Comparison of ENCODE assay signal across 24 cellular contexts in the genomic region with DNA sequence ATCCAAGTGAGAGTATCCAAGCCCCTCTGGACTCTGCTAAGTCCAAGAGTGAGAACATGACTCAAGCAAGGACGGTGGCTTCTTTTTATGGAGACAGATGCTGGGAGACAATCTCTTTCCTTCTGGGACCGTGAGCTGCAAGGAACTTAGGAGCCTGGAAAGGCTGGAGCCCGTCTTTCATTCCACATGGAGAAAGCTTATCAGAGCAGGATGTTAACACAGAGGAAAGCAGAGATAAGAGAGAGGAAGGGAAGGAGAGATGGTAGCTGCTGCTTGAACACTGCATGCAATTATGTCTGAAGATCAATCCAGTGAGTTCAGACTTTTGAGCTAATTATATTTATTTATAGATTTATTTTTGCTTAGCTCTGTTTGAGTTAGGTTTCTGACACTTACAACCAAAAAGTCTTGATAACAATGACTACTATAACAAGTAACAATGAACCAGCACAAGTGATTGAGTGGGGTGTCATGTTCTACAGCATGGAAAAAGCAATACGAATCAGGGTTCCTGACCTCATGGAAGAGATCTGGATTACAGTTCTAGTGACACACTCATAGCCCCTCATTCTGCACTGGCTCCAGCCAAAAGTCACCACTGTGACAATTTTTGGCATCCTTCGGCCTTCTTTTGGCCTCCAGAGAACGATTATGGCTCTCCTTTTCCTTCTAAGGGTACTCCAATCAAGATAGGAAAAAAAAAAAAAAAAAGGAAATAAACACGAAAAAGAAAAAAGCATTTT.
A peak's percentile ranks its signal among the peaks of the same experiment; 100 is the strongest.
DNase-seq lines count a peak whose midpoint lies in the region; ATAC-seq and TF ChIP-seq lines count a peak whose summit lies in the region.
"Had no signal": no experiment of that assay in that cellular context is flagged by ENCODE, and none has a peak within 500 bp of the region (broad histone marks: within the 10 kb centered on the region; RNA-seq: fewer than 3 reads in every experiment).

No MANE protein-coding gene starts in this region.

- H3K27me3 Mint-ChIP-seq in endodermal cell (ENCODE audit: insufficient read depth): no peaks in the 10 kb centered on the region

- H3K36me3 Mint-ChIP-seq in endodermal cell (ENCODE audit: low read depth): no peaks in the 10 kb centered on the region

- no peaks in the 10 kb centered on the region for H3K9me3 ChIP-seq in endodermal cell (ENCODE audit: control insufficient read depth, low read length)
- no peaks in the 10 kb centered on the region for H3K9me3 ChIP-seq in osteoblast (ENCODE audit: low read depth, low read length)
- H3K9me3 ChIP-seq in upper lobe of right lung: no peaks in the 10 kb centered on the region
- H3K9me3 ChIP-seq: SJSA1, tibial nerve had no signal

- H3K4me1 Mint-ChIP-seq in endodermal cell: peaks cover 34% of the 10 kb centered on the region

- H3K79me2 ChIP-seq in osteoblast (ENCODE audit: insufficient read depth, low read length): no peaks in the 10 kb centered on the region

- peaks cover 2% of the 10 kb centered on the region for H3K9me3 Mint-ChIP-seq in endodermal cell
- H3K9me3 Mint-ChIP-seq: activated T-cell treated with anti-CD3 and anti-CD28 coated beads, Interleukin-2, amount 50 U/mL, for 24 hours; GM23338; T-helper 1 cell treated with Interleukin-12 subunit alpha and Interleukin-12 subunit beta and Interleukin-4 antibody, amounts not matched to agents 30 μg/mL and 1 μg/mL, for 36 hours had no signal

- DNase-seq in endodermal cell (no peak), osteoblast (ENCODE audit: insufficient read length, low spot score, missing footprints) (peak; percentile 37), upper lobe of right lung (no peak), NCI-H2196 treated with DMSO at 0.1 percent for 48 hours (lab: John Stamatoyannopoulos, UW; ENCODE audit: unreplicated experiment) (no peak), SW 1271 (lab: John Stamatoyannopoulos, UW) (no peak)
- DNase-seq: activated CD4-positive, alpha-beta T cell treated with anti-CD3 and anti-CD28 coated beads for 4 hours; activated CD8-positive, alpha-beta memory T cell treated with anti-CD3 and anti-CD28 coated beads for 24 hours; activated gamma-delta T cell treated with Interleukin-2 at 50 U/mL for 16 hours; activated T-cell treated with anti-CD3 and anti-CD28 coated beads, Interleukin-2, amount 50 U/mL, for 24 hours; DMS 273 treated with DMSO at 0.1 percent for 48 hours; effector CD8-positive, alpha-beta T cell; erythroblast; hippocampal formation; KBM-7; NCI-H146; NCI-H526; stimulated activated naive CD4-positive, alpha-beta T cell treated with Interleukin-2 at 50 U/mL for 16 hours had no signal

- TF ChIP-seq CTCF in endodermal cell (conservative IDR thresholded peaks at IDR 0.05): no peak
- no peak for TF ChIP-seq CTCF in osteoblast (IDR thresholded peaks at IDR 0.05; ENCODE audit: extremely low read depth, low read depth, low read length)
- no peak for TF ChIP-seq CTCF in upper lobe of right lung (IDR thresholded peaks at IDR 0.05)

- no peaks in the 10 kb centered on the region for H3K36me3 ChIP-seq in endodermal cell (ENCODE audit: control insufficient read depth, insufficient read depth, low read length)
- no peaks in the 10 kb centered on the region for H3K36me3 ChIP-seq in osteoblast (ENCODE audit: insufficient read depth, low read length)
- H3K36me3 ChIP-seq in upper lobe of right lung: no peaks in the 10 kb centered on the region
- H3K36me3 ChIP-seq: SJSA1, tibial nerve had no signal

- no peak overlapping the region for H2AFZ ChIP-seq in osteoblast (ENCODE audit: low read length)

- ATAC-seq in upper lobe of right lung (no peak), GM18517 (IDR thresholded peaks at IDR 0.05; ENCODE audit: unreplicated experiment) (no peak)

- H4K20me1 ChIP-seq in osteoblast (ENCODE audit: insufficient read depth, low read length): no peaks in the 10 kb centered on the region

- H3K4me3 ChIP-seq in endodermal cell (ENCODE audit: low read length): peak overlapping the region; percentile 51
- no peak overlapping the region for H3K4me3 ChIP-seq in osteoblast (ENCODE audit: insufficient read depth, low read length)
- no peak overlapping the region for H3K4me3 ChIP-seq in upper lobe of right lung
- H3K4me3 ChIP-seq: GM23338, SJSA1, tibial nerve had no signal

- H3K9ac ChIP-seq in endodermal cell (ENCODE audit: extremely low read depth, low read length, poor library complexity, severe bottlenecking): peak overlapping the region; percentile 51

- 59 to 66% methylated on average over 5 to 7 of the region's 7 CpGs for WGBS in endodermal cell (ENCODE audit: insufficient coverage in 1 of 2, insufficient read length in 1 of 2), 2 experiments

- H3K4me1 ChIP-seq in endodermal cell (ENCODE audit: control insufficient read depth, insufficient read depth, low read length): peaks cover 16% of the 10 kb centered on the region
- no peaks in the 10 kb centered on the region for H3K4me1 ChIP-seq in osteoblast (ENCODE audit: insufficient read depth, low read length)
- peaks cover 4% of the 10 kb centered on the region for H3K4me1 ChIP-seq in upper lobe of right lung

- intact Hi-C loops in upper lobe of right lung (cut with DNase I): no loop called here

- peak overlapping the region; percentile 37 for H3K4me3 Mint-ChIP-seq in endodermal cell
- H3K4me3 Mint-ChIP-seq: activated T-cell treated with anti-CD3 and anti-CD28 coated beads, Interleukin-2, amount 50 U/mL, for 24 hours; CD14-positive monocyte; GM23338; T-helper 1 cell treated with Interleukin-12 subunit alpha and Interleukin-12 subunit beta and Interleukin-4 antibody, amounts not matched to agents 30 μg/mL and 1 μg/mL, for 36 hours had no signal

- H3K27ac ChIP-seq in endodermal cell (ENCODE audit: low read depth, low read length) (no peak overlapping the region), layer of hippocampus (ENCODE audit: low read depth, low read length) (peak overlapping the region; percentile 21), osteoblast (ENCODE audit: low read depth, low read length) (no peak overlapping the region), upper lobe of right lung (peak overlapping the region; percentile 52)
- H3K27ac ChIP-seq: SJSA1 had no signal

- H3K27me3 ChIP-seq in endodermal cell (ENCODE audit: control insufficient read depth, insufficient read depth, low read length, poor library complexity, severe bottlenecking): no peaks in the 10 kb centered on the region
- no peaks in the 10 kb centered on the region for H3K27me3 ChIP-seq in layer of hippocampus (ENCODE audit: control insufficient read depth, insufficient read depth, low read length)
- peaks cover 3% of the 10 kb centered on the region for H3K27me3 ChIP-seq in osteoblast (ENCODE audit: insufficient read depth, low read length)
- H3K27me3 ChIP-seq in upper lobe of right lung: no peaks in the 10 kb centered on the region
- H3K27me3 ChIP-seq: SJSA1, tibial nerve had no signal

- peak overlapping the region; percentile 97 for H3K27ac Mint-ChIP-seq in endodermal cell
- H3K27ac Mint-ChIP-seq: activated T-cell treated with anti-CD3 and anti-CD28 coated beads, Interleukin-2, amount 50 U/mL, for 24 hours; GM23338; T-helper 1 cell treated with Interleukin-12 subunit alpha and Interleukin-12 subunit beta and Interleukin-4 antibody, amounts not matched to agents 30 μg/mL and 1 μg/mL, for 36 hours had no signal

- H3K4me2 ChIP-seq in osteoblast (ENCODE audit: insufficient read depth, low read length): no peak overlapping the region
- H3K4me2 ChIP-seq: GM23338 had no signal

Comparison
In these comparisons a context has a peak if more than half of its experiments do, and no peak if none do; other contexts are left out.
1. H3K27ac ChIP-seq: peak in layer of hippocampus (single experiment) and upper lobe of right lung (single experiment); none in endodermal cell (single experiment) and osteoblast (single experiment).